8 cellular contexts compared by ENCODE assay signal in the genomic region with DNA sequence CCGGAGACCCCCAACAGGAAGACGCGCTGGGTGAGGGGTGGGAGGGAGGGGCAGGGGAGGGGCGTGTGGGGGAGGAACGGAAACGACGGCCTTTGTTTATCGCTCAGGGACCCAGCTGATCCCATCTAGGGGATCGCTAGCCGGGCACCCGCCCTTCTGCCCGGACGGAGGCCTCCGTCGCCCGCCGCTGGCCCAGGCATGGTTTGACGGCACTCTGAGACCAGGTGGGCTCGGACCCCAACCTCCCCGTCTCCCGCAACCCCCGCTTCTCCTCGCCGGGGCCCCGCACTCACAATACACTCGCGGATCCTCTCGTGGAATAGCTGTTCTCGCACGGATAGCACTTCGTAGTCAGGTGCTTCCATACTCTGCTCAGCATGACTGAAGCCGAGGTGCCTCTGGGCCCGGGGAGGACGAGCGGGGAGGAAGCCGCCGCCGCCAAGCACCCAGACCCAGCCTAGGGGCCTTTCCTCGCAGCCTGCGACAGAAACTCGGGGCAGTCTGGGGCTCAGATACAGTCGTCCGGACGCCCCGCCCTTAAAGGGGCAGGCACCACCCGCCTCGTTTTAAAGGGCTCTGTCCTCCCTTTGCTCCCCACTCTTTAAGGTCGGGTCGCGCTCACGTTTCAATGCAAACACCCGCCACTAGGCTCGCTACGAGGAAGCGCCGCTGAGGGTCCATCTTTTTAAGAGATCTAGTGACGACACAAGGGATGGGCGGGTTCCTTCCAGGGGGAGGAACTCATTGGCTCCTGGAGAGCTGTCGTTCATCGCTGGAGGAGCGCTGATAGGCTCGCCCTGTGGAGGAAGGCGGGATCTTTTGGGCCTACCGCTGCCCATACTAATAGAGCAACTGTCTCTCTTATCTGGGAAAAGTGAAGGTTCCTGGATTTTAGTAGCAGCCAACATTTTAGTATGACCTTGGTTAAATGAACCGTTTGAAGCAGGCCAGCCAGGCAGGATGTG. TPM values are rescaled to one million over a fixed set of nuclear protein-coding genes. Genes with fewer than 3 reads are reported as not detected.
DNase-seq lines count a peak whose midpoint lies in the region; ATAC-seq and TF ChIP-seq lines count a peak whose summit lies in the region.

A gene with protein sequence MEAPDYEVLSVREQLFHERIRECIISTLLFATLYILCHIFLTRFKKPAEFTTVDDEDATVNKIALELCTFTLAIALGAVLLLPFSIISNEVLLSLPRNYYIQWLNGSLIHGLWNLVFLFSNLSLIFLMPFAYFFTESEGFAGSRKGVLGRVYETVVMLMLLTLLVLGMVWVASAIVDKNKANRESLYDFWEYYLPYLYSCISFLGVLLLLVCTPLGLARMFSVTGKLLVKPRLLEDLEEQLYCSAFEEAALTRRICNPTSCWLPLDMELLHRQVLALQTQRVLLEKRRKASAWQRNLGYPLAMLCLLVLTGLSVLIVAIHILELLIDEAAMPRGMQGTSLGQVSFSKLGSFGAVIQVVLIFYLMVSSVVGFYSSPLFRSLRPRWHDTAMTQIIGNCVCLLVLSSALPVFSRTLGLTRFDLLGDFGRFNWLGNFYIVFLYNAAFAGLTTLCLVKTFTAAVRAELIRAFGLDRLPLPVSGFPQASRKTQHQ (minus strand): TSS at position 657 of the 965 bp plus-strand sequence. CDS start 292 bp downstream, at position 365.

- CTCF ChIA-PET in Caco-2 (lab: Charles Lee), result interaction anchor here (0.6 to 4.4 kb wide), 20 partner anchors 10 to 258 kb away, joined by 3 to 47 read pairs (median 4); a partner anchor contains a TSS

- H3K27me3 Mint-ChIP-seq in Caco-2 (ENCODE audit: insufficient read depth, unreplicated experiment), result no peaks in the 10 kb centered on the region

- peak within 1 kb of the TSS; percentile 89 for H3K27ac Mint-ChIP-seq in Caco-2 (ENCODE audit: unreplicated experiment)

- no peaks in the 10 kb centered on the region for H3K36me3 ChIP-seq in Caco-2 (ENCODE audit: control insufficient read depth, insufficient read depth, low read length)
- H3K36me3 ChIP-seq in effector memory CD4-positive, alpha-beta T cell (ENCODE audit: control insufficient read depth, insufficient read depth, low read length), result peaks cover 21% of the 10 kb centered on the region

- H3K4me3 ChIP-seq in Caco-2 (ENCODE audit: low read depth, low read length), result peak within 1 kb of the TSS; percentile 77
- H3K4me3 ChIP-seq in effector memory CD4-positive, alpha-beta T cell (ENCODE audit: insufficient read depth, low read depth, low read length, poor library complexity, severe bottlenecking), result peak within 1 kb of the TSS; percentile 99

- H3K4me1 Mint-ChIP-seq in Caco-2 (ENCODE audit: low read depth, unreplicated experiment), result peaks cover 18% of the 10 kb centered on the region

- H3K36me3 Mint-ChIP-seq in Caco-2 (ENCODE audit: insufficient read depth, unreplicated experiment), result peaks cover 8% of the 10 kb centered on the region

- H3K4me1 ChIP-seq in Caco-2, result peaks cover 14% of the 10 kb centered on the region
- peaks cover 20% of the 10 kb centered on the region for H3K4me1 ChIP-seq in effector memory CD4-positive, alpha-beta T cell (ENCODE audit: control insufficient read depth, insufficient read depth, low read length, poor library complexity, severe bottlenecking)

- peak within 1 kb of the TSS; percentile 92 for H3K27ac ChIP-seq in effector memory CD4-positive, alpha-beta T cell (ENCODE audit: insufficient read depth, low read length, poor library complexity, severe bottlenecking)

- no peaks in the 10 kb centered on the region for H3K27me3 ChIP-seq in Caco-2 (replicated peaks; ENCODE audit: control insufficient read depth, insufficient read depth, low read length)
- no peaks in the 10 kb centered on the region for H3K27me3 ChIP-seq in effector memory CD4-positive, alpha-beta T cell (replicated peaks; ENCODE audit: control insufficient read depth, insufficient read depth, low read length, poor library complexity, severe bottlenecking)

- DNase-seq in Caco-2, result peak; percentile 97 to 98
- peak; percentile 98 for DNase-seq in HT1080 (ENCODE audit: low read depth)
- peak; percentile 99 for DNase-seq in NOMO-1 treated with DMSO at 0.1 percent for 48 hours (lab: John Stamatoyannopoulos, UW; ENCODE audit: unreplicated experiment)
- peak; percentile 94 for DNase-seq in activated CD8-positive, alpha-beta memory T cell treated with anti-CD3 and anti-CD28 coated beads for 4 hours (ENCODE audit: low read depth in 2 of 2)
- peak; percentile 93 to 96 (median 96) for DNase-seq in effector memory CD4-positive, alpha-beta T cell
- peak; percentile 99 for DNase-seq in medulla oblongata (ENCODE audit: extremely low spot score)
- peak; percentile 95 for DNase-seq in stimulated activated CD8-positive, alpha-beta memory T cell treated with anti-CD3 and anti-CD28 coated beads, Interleukin-12 subunit alpha, Interleukin-12 subunit beta, amount 100 ng/mL, for 1 hour (ENCODE audit: low read depth)

- no TSS peak for BruUV-seq in Caco-2 (replicated peaks; lab: Mats Ljungman, UMichigan)

- TF ChIP-seq CTCF in Caco-2 (IDR thresholded peaks at IDR 0.05; ENCODE audit: insufficient read depth in 1 of 2, low read depth in 1 of 2, low read length in 1 of 2, severe bottlenecking in 1 of 2, unreplicated experiment in 1 of 2), result peak; percentile 25 to 62

- ATAC-seq in GM21360 (IDR thresholded peaks at IDR 0.05; ENCODE audit: unreplicated experiment), result peak; percentile 97

- H3K4me3 Mint-ChIP-seq in Caco-2 (ENCODE audit: unreplicated experiment), result peak within 1 kb of the TSS; percentile 97

- no peaks in the 10 kb centered on the region for H3K9me3 Mint-ChIP-seq in Caco-2 (ENCODE audit: unreplicated experiment)

- 0 out of 2 replicates have a peak, but pooled peaks cover 6% of the 10 kb centered on the region for H3K9me3 ChIP-seq in Caco-2
- no peaks in the 10 kb centered on the region for H3K9me3 ChIP-seq in effector memory CD4-positive, alpha-beta T cell (ENCODE audit: control insufficient read depth, low read length)

- POLR2A ChIA-PET in Caco-2 (lab: Charles Lee), result interaction anchor here (0.5 to 1.9 kb wide), 9 partner anchors 11 to 913 kb away, joined by 3 to 24 read pairs (median 4); a partner anchor contains a TSS

- intact Hi-C loops in Caco-2 (cut with micrococcal nuclease; ENCODE audit: unreplicated experiment), result loop anchor here (1.0 to 2.0 kb wide), 4 partner anchors 11 to 22 kb away; a partner anchor contains a TSS

RNA-seq across cellular contexts. Expression of the gene that starts here (rescaled TPM):
- 43.1 and 43.9 TPM in 2 replicates for total RNA-seq in Caco-2 (2022)
- 28.2 and 32.8 TPM in 2 replicates for total RNA-seq in HT1080 (2014; rRNA removed; shearing (Covaris generic))
- 20.3 and 26.6 TPM in 2 replicates for polyA plus RNA-seq in HT1080 (2015; cell fraction: cytosol; rRNA removed)
- 112 and 118 TPM in 2 replicates for polyA plus RNA-seq in HT1080 (2015; cell fraction: nucleus; rRNA removed)

Comparison
In these comparisons a context has a peak if more than half of its experiments do, and no peak if none do; other contexts are left out.
1. Peak in every context shown above with its lines: DNase-seq, ATAC-seq, H3K4me3 ChIP-seq and H3K27ac ChIP-seq.